In genomic region chr13:51249767-51250741, GRCh38 we compare ENCODE assay signal across 12 cellular contexts. TPM values are rescaled to one million over a fixed set of nuclear protein-coding genes. Genes with fewer than 3 reads are reported as not detected.
A peak's percentile ranks its signal among the peaks of the same experiment; 100 is the strongest.
DNase-seq lines count a peak whose midpoint lies in the region; ATAC-seq and TF ChIP-seq lines count a peak whose summit lies in the region.
"Had no signal": no experiment of that assay in that cellular context is flagged by ENCODE, and none has a peak within 500 bp of the region (broad histone marks: within the 10 kb centered on the region; RNA-seq: fewer than 3 reads in every experiment).

No MANE protein-coding gene starts in this region.

- intact Hi-C loops in left ventricle myocardium inferior (cut with micrococcal nuclease) (no loop called here), cardiac septum (cut with DNase I) (loop anchor here (5.0 kb wide), 1 partner anchor 32 kb away; no protein-coding TSS in a partner anchor), upper lobe of right lung (cut with DNase I) (no loop called here), ovary (cut with DNase I) (no loop called here)

- H3K27ac ChIP-seq in left ventricle myocardium inferior (replicated peaks) (no peak overlapping the region), upper lobe of right lung (no peak overlapping the region), ovary (no peak overlapping the region)

- no peak overlapping the region for H3K4me3 Mint-ChIP-seq in glutamatergic neuron (ENCODE audit: unreplicated experiment)
- H3K4me3 Mint-ChIP-seq: activated CD4-positive, alpha-beta memory T cell treated with anti-CD3 and anti-CD28 coated beads, Interleukin-2, amount 10 ng/mL, durations not matched to agents 7 days and 5 days; stimulated activated naive CD8-positive, alpha-beta T cell treated with anti-CD3 and anti-CD28 coated beads, Interleukin-15, Interleukin-2, amounts not matched to agents 100 ng/mL and 50 ng/mL, for 24 hours had no signal

- H3K27me3 Mint-ChIP-seq in glutamatergic neuron (ENCODE audit: unreplicated experiment) = peaks cover 2% of the 10 kb centered on the region

- peaks cover 21% of the 10 kb centered on the region for H3K36me3 ChIP-seq in left ventricle myocardium inferior
- no peaks in the 10 kb centered on the region for H3K36me3 ChIP-seq in upper lobe of right lung
- no peaks in the 10 kb centered on the region for H3K36me3 ChIP-seq in ovary

- WGBS in ovary, 3 donors = 88 to 95% (median 92%) methylated on average over 4 of the region's 4 CpGs

- DNase-seq in left ventricle myocardium inferior (no peak), cardiac septum (ENCODE audit: low spot score) (no peak), RPMI7951 (ENCODE audit: low read depth) (peak; percentile 2), glutamatergic neuron (no peak), upper lobe of right lung (no peak), NCI-H146 treated with DMSO at 0.1 percent for 48 hours (lab: John Stamatoyannopoulos, UW; ENCODE audit: unreplicated experiment) (no peak), NCI-H774 (lab: John Stamatoyannopoulos, UW) (no peak), ovary (no peak)
- DNase-seq: activated CD4-positive, alpha-beta memory T cell treated with anti-CD3 and anti-CD28 coated beads, Interleukin-2, amount 10 ng/mL, durations not matched to agents 7 days and 5 days; DMS79 treated with DMSO at 0.1 percent for 48 hours; NCI-H1930 had no signal

- ATAC-seq in upper lobe of right lung = peak; percentile 29

- TF ChIP-seq EP300 in ovary (IDR thresholded peaks at IDR 0.05) = no peak

- TF ChIP-seq CTCF in left ventricle myocardium inferior (IDR thresholded peaks at IDR 0.05; ENCODE audit: borderline replicate concordance) (peak; percentile 40), glutamatergic neuron (IDR thresholded peaks at IDR 0.05; ENCODE audit: partially characterized antibody, unreplicated experiment) (peak; percentile 67), upper lobe of right lung (IDR thresholded peaks at IDR 0.05) (peak; percentile 42), ovary (IDR thresholded peaks at IDR 0.05) (no peak)

- no peaks in the 10 kb centered on the region for H3K4me1 Mint-ChIP-seq in glutamatergic neuron (ENCODE audit: low read depth, unreplicated experiment)
- H3K4me1 Mint-ChIP-seq: activated CD4-positive, alpha-beta memory T cell treated with anti-CD3 and anti-CD28 coated beads, Interleukin-2, amount 10 ng/mL, durations not matched to agents 7 days and 5 days had no signal

- H3K36me3 Mint-ChIP-seq in glutamatergic neuron (ENCODE audit: unreplicated experiment) = no peaks in the 10 kb centered on the region

- H3K27me3 ChIP-seq in left ventricle myocardium inferior (ENCODE audit: low read depth) (no peaks in the 10 kb centered on the region), upper lobe of right lung (no peaks in the 10 kb centered on the region), ovary (no peaks in the 10 kb centered on the region)

- no peak overlapping the region for H3K27ac Mint-ChIP-seq in glutamatergic neuron (ENCODE audit: unreplicated experiment)
- H3K27ac Mint-ChIP-seq: activated CD4-positive, alpha-beta memory T cell treated with anti-CD3 and anti-CD28 coated beads, Interleukin-2, amount 10 ng/mL, durations not matched to agents 7 days and 5 days; stimulated activated naive CD8-positive, alpha-beta T cell treated with anti-CD3 and anti-CD28 coated beads, Interleukin-15, Interleukin-2, amounts not matched to agents 100 ng/mL and 50 ng/mL, for 24 hours had no signal

- no peak overlapping the region for H3K4me3 ChIP-seq in left ventricle myocardium inferior
- no peak overlapping the region for H3K4me3 ChIP-seq in upper lobe of right lung
- no peak overlapping the region for H3K4me3 ChIP-seq in ovary

- no peaks in the 10 kb centered on the region for H3K9me3 Mint-ChIP-seq in glutamatergic neuron (ENCODE audit: unreplicated experiment)
- H3K9me3 Mint-ChIP-seq: activated CD4-positive, alpha-beta memory T cell treated with anti-CD3 and anti-CD28 coated beads, Interleukin-2, amount 10 ng/mL, durations not matched to agents 7 days and 5 days; stimulated activated naive CD8-positive, alpha-beta T cell treated with anti-CD3 and anti-CD28 coated beads, Interleukin-15, Interleukin-2, amounts not matched to agents 100 ng/mL and 50 ng/mL, for 24 hours had no signal

- H3K9me3 ChIP-seq in left ventricle myocardium inferior (replicated peaks) (no peaks in the 10 kb centered on the region), upper lobe of right lung (no peaks in the 10 kb centered on the region), ovary (no peaks in the 10 kb centered on the region)

- H3K4me1 ChIP-seq in left ventricle myocardium inferior (peaks cover 54% of the 10 kb centered on the region), upper lobe of right lung (no peaks in the 10 kb centered on the region), ovary (ENCODE audit: insufficient read depth) (peaks cover 1% of the 10 kb centered on the region)

- no peak for TF ChIP-seq POLR2A in ovary (IDR thresholded peaks at IDR 0.05)

RNA-seq across cellular contexts. Expression of gene FAM124A, which starts 27.9 kb away (rescaled TPM):
- 5.7 TPM for total RNA-seq in left ventricle myocardium inferior
- total RNA-seq in cardiac septum = 4.6 TPM
- total RNA-seq in RPMI7951 (2014; rRNA removed; shearing (Covaris generic)) = 0.10 and 0.24 TPM in 2 replicates
- 3.7 TPM for total RNA-seq in glutamatergic neuron (ENCODE audit: unreplicated experiment)
- 3.9 TPM for total RNA-seq in upper lobe of right lung
- total RNA-seq in ovary = 1 to 10 TPM in 6 of 7 donors, under 1 TPM in 1; 0.48 to 8.8 (median 1.9) TPM
- polyA plus RNA-seq in ovary = 1 to 10 TPM in 1 of 2 donors, under 1 TPM in 1; 0.63 to 2.3 TPM

Comparison
In these comparisons a context has a peak if more than half of its experiments do, and no peak if none do; other contexts are left out.
1. CTCF ChIP-seq: peak in left ventricle myocardium inferior (single experiment), glutamatergic neuron (single experiment) and upper lobe of right lung (single experiment); none in ovary (0 of 3).